ENCODE assay signal across 20 cellular contexts in the genomic region with DNA sequence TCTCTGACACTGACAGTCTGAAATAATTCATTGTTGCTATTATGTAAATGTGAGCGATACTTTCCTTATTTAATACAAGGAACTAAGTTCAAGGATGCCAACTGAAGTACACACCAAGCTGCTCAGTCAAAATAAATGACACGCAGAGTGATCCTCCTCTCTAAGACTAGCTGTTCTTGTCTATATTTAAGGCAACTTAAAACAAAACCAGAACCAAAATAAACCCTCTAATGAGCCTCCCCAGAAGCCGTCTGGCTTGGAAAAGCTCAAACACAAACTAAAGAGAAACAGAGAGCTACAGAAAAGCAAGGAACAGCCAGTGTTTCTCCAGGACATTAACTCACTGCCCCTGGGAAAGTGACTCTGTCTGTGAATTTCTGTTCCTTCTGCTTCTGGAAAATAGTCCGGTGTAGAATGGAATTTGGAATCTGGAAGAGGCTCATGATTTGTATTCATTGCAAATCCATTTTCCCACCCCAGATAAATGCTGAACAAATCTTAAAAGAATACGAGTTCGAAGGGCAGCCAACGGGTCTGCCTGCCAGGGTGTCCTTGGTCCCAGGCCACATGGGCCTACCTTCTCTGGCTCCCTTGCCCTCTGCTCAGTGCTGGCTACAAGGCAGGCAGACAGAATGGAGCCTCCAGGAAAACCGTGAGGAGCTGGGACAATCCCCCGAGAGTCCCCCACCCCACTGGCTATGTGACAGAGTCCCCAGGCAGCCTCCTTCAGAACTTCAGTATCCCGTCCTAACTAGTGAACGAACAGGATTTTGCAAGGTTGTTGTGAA. TPM values are rescaled to one million over a fixed set of nuclear protein-coding genes. Genes with fewer than 3 reads are reported as not detected.
DNase-seq lines count a peak whose midpoint lies in the region; ATAC-seq and TF ChIP-seq lines count a peak whose summit lies in the region.
"Had no signal": no experiment of that assay in that cellular context is flagged by ENCODE, and none has a peak within 500 bp of the region (broad histone marks: within the 10 kb centered on the region; RNA-seq: fewer than 3 reads in every experiment).

No MANE protein-coding gene starts in this region.

- H3K4me1 Mint-ChIP-seq in neural crest cell = peaks cover 35% of the 10 kb centered on the region
- H3K4me1 Mint-ChIP-seq: immature natural killer cell; stimulated activated effector memory CD8-positive, alpha-beta T cell treated with anti-CD3 and anti-CD28 coated beads, Interleukin-12 subunit alpha, Interleukin-12 subunit beta, amount 100 ng/mL, for 72 hours had no signal

- 53 to 74% (median 66%) methylated on average over 11 of the region's 11 CpGs for WGBS in heart left ventricle, 4 donors

- H3K9me3 Mint-ChIP-seq in neural crest cell = no peaks in the 10 kb centered on the region
- H3K9me3 Mint-ChIP-seq: stimulated activated effector memory CD8-positive, alpha-beta T cell treated with anti-CD3 and anti-CD28 coated beads, Interleukin-12 subunit alpha, Interleukin-12 subunit beta, amount 100 ng/mL, for 72 hours had no signal

- peak overlapping the region; percentile 91 for H3K27ac ChIP-seq in angular gyrus (ENCODE audit: low read depth, low read length)
- H3K27ac ChIP-seq in heart left ventricle = peak overlapping the region; percentile 28 to 93 (median 58)
- peak overlapping the region; percentile 86 for H3K27ac ChIP-seq in temporal lobe (ENCODE audit: low read depth, low read length)

- H3K36me3 Mint-ChIP-seq in neural crest cell (ENCODE audit: low read depth) = no peaks in the 10 kb centered on the region
- H3K36me3 Mint-ChIP-seq: immature natural killer cell; stimulated activated effector memory CD8-positive, alpha-beta T cell treated with anti-CD3 and anti-CD28 coated beads, Interleukin-12 subunit alpha, Interleukin-12 subunit beta, amount 100 ng/mL, for 72 hours had no signal

- peaks cover 0 to 60% (median 35%) of the 10 kb centered on the region in 12 donors for H3K4me1 ChIP-seq in heart left ventricle
- H3K4me1 ChIP-seq in mucosa of descending colon (ENCODE audit: low read depth) = no peaks in the 10 kb centered on the region

- H3K27me3 ChIP-seq in heart left ventricle = no peaks in the 10 kb centered on the region
- H3K27me3 ChIP-seq: BE2C had no signal

- peak overlapping the region; percentile 45 for H3K27ac Mint-ChIP-seq in neural crest cell (ENCODE audit: unreplicated experiment)
- H3K27ac Mint-ChIP-seq: immature natural killer cell; stimulated activated effector memory CD8-positive, alpha-beta T cell treated with anti-CD3 and anti-CD28 coated beads, Interleukin-12 subunit alpha, Interleukin-12 subunit beta, amount 100 ng/mL, for 72 hours had no signal

- intact Hi-C loops in heart left ventricle (cut with DNase I) = no loop called here
- intact Hi-C loops in mucosa of descending colon (cut with DNase I, micrococcal nuclease) = no loop called here

- no peak for TF ChIP-seq POLR2A in heart left ventricle (IDR thresholded peaks at IDR 0.05)

- DNase-seq in heart left ventricle (no peak), neural crest cell (ENCODE audit: low read depth, low spot score) (no peak), dedifferentiated amniotic fluid mesenchymal stem cell (ENCODE audit: extremely low spot score) (no peak), epidermal melanocyte (ENCODE audit: insufficient read length, low spot score) (no peak), mucosa of descending colon (no peak), NCI-H510A (lab: John Stamatoyannopoulos, UW) (no peak)
- DNase-seq: activated CD4-positive, alpha-beta T cell treated with anti-CD3 and anti-CD28 coated beads, Interleukin-2, amount 50 U/mL, for 4 hours; BE2C; effector CD8-positive, alpha-beta T cell; foreskin melanocyte; immature natural killer cell; NCI-H1105; NCI-H2171 treated with DMSO at 0.1 percent for 48 hours; stimulated activated CD4-positive, alpha-beta T cell treated with anti-CD3 and anti-CD28 coated beads, Interleukin-4, amount 100 ng/mL, for 4 hours; T1000 had no signal

- no peaks in the 10 kb centered on the region for H3K27me3 Mint-ChIP-seq in neural crest cell (ENCODE audit: low read depth)

- H3K4me3 ChIP-seq in heart left ventricle = no peak overlapping the region
- H3K4me3 ChIP-seq in mucosa of descending colon = no peak overlapping the region

- H3K36me3 ChIP-seq in heart left ventricle (no peaks in the 10 kb centered on the region), mucosa of descending colon (ENCODE audit: low read depth) (no peaks in the 10 kb centered on the region)
- H3K36me3 ChIP-seq: BE2C had no signal

- H3K4me3 Mint-ChIP-seq in neural crest cell = no peak overlapping the region
- H3K4me3 Mint-ChIP-seq: immature natural killer cell; stimulated activated effector memory CD8-positive, alpha-beta T cell treated with anti-CD3 and anti-CD28 coated beads, Interleukin-12 subunit alpha, Interleukin-12 subunit beta, amount 100 ng/mL, for 72 hours had no signal

- no peaks in the 10 kb centered on the region for H3K9me3 ChIP-seq in heart left ventricle
- no peaks in the 10 kb centered on the region for H3K9me3 ChIP-seq in mucosa of descending colon
- H3K9me3 ChIP-seq: BE2C had no signal

- TF ChIP-seq CTCF in heart left ventricle (IDR thresholded peaks at IDR 0.05) (no peak), neural crest cell (conservative IDR thresholded peaks at IDR 0.05) (no peak), mucosa of descending colon (IDR thresholded peaks at IDR 0.05) (no peak)

- ATAC-seq in heart left ventricle (peak; percentile 24 to 64 (median 29)), mucosa of descending colon (no peak)

RNA-seq across cellular contexts. Expression of a gene that starts 14.8 kb away (rescaled TPM):
- 10 to 100 TPM in 4 of 9 donors, 1 to 10 TPM in 5; 1.9 to 47.7 (median 8.0) TPM for total RNA-seq in heart left ventricle
- polyA plus RNA-seq in heart left ventricle = 10 to 100 TPM in 1 of 2 donors, 1 to 10 TPM in 1; 1.8 to 23.9 TPM
- total RNA-seq in neural crest cell = not detected in 2 replicates
- total RNA-seq in temporal lobe = 1.7 TPM
- total RNA-seq in mucosa of descending colon = 1 to 10 TPM; 1.7 to 6.5 (median 3.2) TPM
- total RNA-seq: H1, renal cortical epithelial cell had no signal
- polyA plus RNA-seq: H1 had no signal
